In genomic region chr13:99997702-99998219, GRCh38 we compare ENCODE assay signal across 34 cellular contexts. TPM values are rescaled to one million over a fixed set of nuclear protein-coding genes. Genes with fewer than 3 reads are reported as not detected.
DNase-seq lines count a peak whose midpoint lies in the region; ATAC-seq and TF ChIP-seq lines count a peak whose summit lies in the region.
"Had no signal": no experiment of that assay in that cellular context is flagged by ENCODE, and none has a peak within 500 bp of the region (broad histone marks: within the 10 kb centered on the region; RNA-seq: fewer than 3 reads in every experiment).

No MANE protein-coding gene starts in this region.

- DNase-seq in H9 (no peak), trophoblast cell (no peak), superior temporal gyrus (ENCODE audit: extremely low spot score) (no peak)
- no peak for DNase-seq in naive thymus-derived CD4-positive, alpha-beta T cell
- DNase-seq: ACHN; activated CD8-positive, alpha-beta memory T cell treated with anti-CD3 and anti-CD28 coated beads, Interleukin-2, amount 50 U/mL, for 48 hours; activated CD8-positive, alpha-beta T cell treated with anti-CD3 and anti-CD28 coated beads for 36 hours; activated naive CD4-positive, alpha-beta T cell treated with anti-CD3 and anti-CD28 coated beads for 36 hours; central memory CD4-positive, alpha-beta T cell; EL; esophagus squamous epithelium; foreskin melanocyte; Kasumi-1; left ventricle myocardium superior; midbrain; naive B cell; NCI-H1436; NCI-H2227 treated with DMSO at 0.1 percent for 48 hours; NCI-H526 treated with DMSO at 0.1 percent for 48 hours; nucleus accumbens; sigmoid colon; stimulated activated CD4-positive, alpha-beta T cell treated with anti-CD3 and anti-CD28 coated beads, Interleukin-4, amount 100 ng/mL, for 1 hour; stomach; T-helper 2 cell; tibial artery had no signal

- H3K79me1 ChIP-seq in H9 (ENCODE audit: insufficient read depth, low read depth, low read length, poor library complexity, severe bottlenecking) (no peaks in the 10 kb centered on the region), trophoblast cell (ENCODE audit: low read length) (no peaks in the 10 kb centered on the region)

- H4K8ac ChIP-seq in H9 (replicated peaks; ENCODE audit: insufficient read length, low read depth, low read length) (no peak overlapping the region), trophoblast cell (ENCODE audit: low read depth, low read length) (peak overlapping the region; percentile 27)

- H3K14ac ChIP-seq in H9 (ENCODE audit: insufficient read depth, low read length) (peak overlapping the region; percentile 9), trophoblast cell (ENCODE audit: low read length) (no peak overlapping the region)

- H4K20me1 ChIP-seq in H9 (ENCODE audit: control insufficient read depth, insufficient read depth, insufficient read length): no peaks in the 10 kb centered on the region

- H3K27ac ChIP-seq in H9 (ENCODE audit: insufficient read length, low read depth, low read length): no peak overlapping the region
- no peak overlapping the region for H3K27ac ChIP-seq in ectodermal cell (ENCODE audit: insufficient read depth, low read depth, low read length, poor library complexity, severe bottlenecking)
- H3K27ac ChIP-seq in iPS-20b (ENCODE audit: low read length): no peak overlapping the region
- no peak overlapping the region for H3K27ac ChIP-seq in trophoblast cell (ENCODE audit: low read depth, low read length)
- no peak overlapping the region for H3K27ac ChIP-seq in naive thymus-derived CD4-positive, alpha-beta T cell (ENCODE audit: low read depth, low read length)
- H3K27ac ChIP-seq: esophagus squamous epithelium, prostate gland, sigmoid colon, stomach, tibial artery had no signal

- no peak overlapping the region for H2BK15ac ChIP-seq in H9 (ENCODE audit: low read depth, low read length)

- no peak overlapping the region for H4K12ac ChIP-seq in trophoblast cell (ENCODE audit: low read depth, low read length)

- H3K9ac ChIP-seq in H9 (ENCODE audit: extremely low read depth, insufficient read length, low read length): no peak overlapping the region
- peak overlapping the region; percentile 60; the same call in 1 of the 2 replicates for H3K9ac ChIP-seq in iPS-20b (ENCODE audit: low read depth, low read length)
- no peak overlapping the region for H3K9ac ChIP-seq in trophoblast cell (ENCODE audit: low read length)

- H2BK5ac ChIP-seq in H9 (ENCODE audit: insufficient read length, low read length) (no peak overlapping the region), trophoblast cell (ENCODE audit: low read depth, low read length, poor library complexity) (no peak overlapping the region)

- H3K18ac ChIP-seq in H9 (ENCODE audit: insufficient read length, low read depth, low read length): peak overlapping the region; percentile 1
- no peak overlapping the region for H3K18ac ChIP-seq in trophoblast cell (ENCODE audit: low read length)

- H3T11ph ChIP-seq in H9 (ENCODE audit: low read length): no peak overlapping the region

- WGBS in H9 (ENCODE audit: extremely low coverage, insufficient read length, low lambda C conversion rate): no CpG with 5 or more reads among the region's 40 CpGs
- 51 to 55% methylated on average over 40 of the region's 40 CpGs for WGBS in ectodermal cell, 2 experiments
- WGBS in trophoblast cell (ENCODE audit: extremely low coverage, insufficient coverage, insufficient read length): no CpG with 5 or more reads among the region's 40 CpGs

- H3K4me3 ChIP-seq in ectodermal cell (ENCODE audit: insufficient read depth, low read depth, low read length) (peak overlapping the region; percentile 26), iPS-20b (ENCODE audit: low read length) (peak overlapping the region; percentile 60; the same call in 1 of the 2 replicates), trophoblast cell (ENCODE audit: low read depth, low read length) (no peak overlapping the region)
- H3K4me3 ChIP-seq in naive thymus-derived CD4-positive, alpha-beta T cell (ENCODE audit: low read length): no peak overlapping the region
- H3K4me3 ChIP-seq: esophagus squamous epithelium, prostate gland, sigmoid colon, stomach, tibial artery had no signal

- H3K4me1 ChIP-seq in H9 (ENCODE audit: insufficient read depth, low read length) (peaks cover 5% of the 10 kb centered on the region; the same call in 1 of the 2 replicates), ectodermal cell (ENCODE audit: control insufficient read depth, insufficient read depth, low read length) (peaks cover 17% of the 10 kb centered on the region), iPS-20b (ENCODE audit: insufficient read depth, low read length) (peaks cover 35% of the 10 kb centered on the region; the same call in 1 of the 2 replicates), trophoblast cell (ENCODE audit: control insufficient read depth in 1 of 2, insufficient read depth in 2 of 2, low read length in 2 of 2) (peaks cover 8 to 10% of the 10 kb centered on the region in 2 experiments)
- no peaks in the 10 kb centered on the region for H3K4me1 ChIP-seq in naive thymus-derived CD4-positive, alpha-beta T cell (ENCODE audit: control insufficient read depth in 2 of 2, insufficient read depth in 2 of 2, low read length in 2 of 2)
- H3K4me1 ChIP-seq: prostate gland, sigmoid colon had no signal

- peaks cover 47% of the 10 kb centered on the region for H3K27me3 Mint-ChIP-seq in H9 (ENCODE audit: low read depth)
- peaks cover 69 to 85% (median 79%) of the 10 kb centered on the region in 5 donors for H3K27me3 Mint-ChIP-seq in naive thymus-derived CD4-positive, alpha-beta T cell

- H2AK5ac ChIP-seq in H9 (ENCODE audit: insufficient read length, low read length): no peak overlapping the region
- H2AK5ac ChIP-seq in trophoblast cell (ENCODE audit: low read length): no peak overlapping the region

- H3K4ac ChIP-seq in H9 (ENCODE audit: low read depth, low read length) (no peak overlapping the region), trophoblast cell (ENCODE audit: low read depth, low read length) (no peak overlapping the region)

- H3K23ac ChIP-seq in H9 (ENCODE audit: insufficient read length, low read depth, low read length): no peak overlapping the region
- H3K23ac ChIP-seq in trophoblast cell (ENCODE audit: low read length): no peak overlapping the region

- H3K56ac ChIP-seq in H9 (ENCODE audit: insufficient read length, low read depth, low read length): no peak overlapping the region

- H3K9me3 ChIP-seq in H9 (ENCODE audit: control insufficient read depth, low read depth, low read length): no peaks in the 10 kb centered on the region
- no peaks in the 10 kb centered on the region for H3K9me3 ChIP-seq in ectodermal cell (ENCODE audit: control insufficient read depth, low read length)
- no peaks in the 10 kb centered on the region for H3K9me3 ChIP-seq in iPS-20b (ENCODE audit: insufficient read depth, low read depth, low read length)
- no peaks in the 10 kb centered on the region for H3K9me3 ChIP-seq in trophoblast cell (ENCODE audit: insufficient read depth, low read depth, low read length)
- no peaks in the 10 kb centered on the region for H3K9me3 ChIP-seq in naive thymus-derived CD4-positive, alpha-beta T cell (ENCODE audit: control insufficient read depth in 2 of 3, low read length in 3 of 3)
- H3K9me3 ChIP-seq: prostate gland, sigmoid colon, tibial artery had no signal

- H2BK120ac ChIP-seq in H9 (ENCODE audit: low read depth, low read length, poor library complexity, severe bottlenecking): no peak overlapping the region
- no peak overlapping the region for H2BK120ac ChIP-seq in trophoblast cell (ENCODE audit: insufficient read depth, low read length, poor library complexity)

- H2AFZ ChIP-seq in H9 (ENCODE audit: low read length) (no peak overlapping the region), trophoblast cell (ENCODE audit: insufficient read depth, low read length, poor library complexity) (no peak overlapping the region)

- H2BK20ac ChIP-seq in H9 (ENCODE audit: low read depth, low read length, poor library complexity, severe bottlenecking): no peak overlapping the region

- peak overlapping the region; percentile 99 for H3K4me2 ChIP-seq in H9 (ENCODE audit: insufficient read depth, insufficient read length, low read length)
- peak overlapping the region; percentile 48 for H3K4me2 ChIP-seq in trophoblast cell (ENCODE audit: low read length)

- no peak for ATAC-seq in naive thymus-derived CD4-positive, alpha-beta T cell
- ATAC-seq in HG02840 (IDR thresholded peaks at IDR 0.05; ENCODE audit: low FRiP score, unreplicated experiment) (no peak), GM18867 (IDR thresholded peaks at IDR 0.05; ENCODE audit: unreplicated experiment) (no peak)
- ATAC-seq: activated CD8-positive, alpha-beta T cell treated with anti-CD3 and anti-CD28 coated beads for 36 hours; left ventricle myocardium superior; Right ventricle myocardium inferior had no signal

- intact Hi-C loops in naive thymus-derived CD4-positive, alpha-beta T cell (cut with micrococcal nuclease): loop anchor here (5.0 to 10.0 kb wide), 2 partner anchors 35 to 397 kb away; no protein-coding TSS in a partner anchor

- H4K91ac ChIP-seq in H9 (ENCODE audit: insufficient read length, low read depth, low read length) (no peak overlapping the region), trophoblast cell (ENCODE audit: low read depth, low read length) (no peak overlapping the region)

- H4K5ac ChIP-seq in H9 (ENCODE audit: insufficient read length, low read depth, low read length): no peak overlapping the region

- H3K23me2 ChIP-seq in H9 (ENCODE audit: insufficient read length, low read depth, low read length, poor library complexity, severe bottlenecking): peaks cover 19% of the 10 kb centered on the region

- peaks cover 38 to 48% of the 10 kb centered on the region in 2 experiments for H3K4me1 Mint-ChIP-seq in H9
- H3K4me1 Mint-ChIP-seq in naive thymus-derived CD4-positive, alpha-beta T cell: peaks cover 0 to 25% (median 10%) of the 10 kb centered on the region in 7 donors

- H3K27me3 ChIP-seq in H9 (ENCODE audit: insufficient read depth, low read length): peaks cover 24% of the 10 kb centered on the region; the same call in 1 of the 2 replicates
- peaks cover 61% of the 10 kb centered on the region for H3K27me3 ChIP-seq in ectodermal cell (ENCODE audit: control insufficient read depth, insufficient read depth, low read length, poor library complexity, severe bottlenecking)
- peaks cover 57% of the 10 kb centered on the region for H3K27me3 ChIP-seq in iPS-20b (ENCODE audit: insufficient read depth, low read length)
- peaks cover 27% of the 10 kb centered on the region for H3K27me3 ChIP-seq in trophoblast cell (ENCODE audit: insufficient read depth, low read length)
- peaks cover 39 to 48% of the 10 kb centered on the region in 2 donors for H3K27me3 ChIP-seq in naive thymus-derived CD4-positive, alpha-beta T cell (ENCODE audit: control insufficient read depth in 2 of 2, insufficient read depth in 2 of 2, low read length in 2 of 2)

- peaks cover 0 to 9% of the 10 kb centered on the region in 2 experiments; a peak in 2 of 5 replicates for H3K9me3 Mint-ChIP-seq in H9
- H3K9me3 Mint-ChIP-seq in naive thymus-derived CD4-positive, alpha-beta T cell: peaks cover 0 to 47% (median 30%) of the 10 kb centered on the region in 11 donors
- H3K9me3 Mint-ChIP-seq: dendritic cell treated with granulocyte-macrophage colony-stimulating factor and Interleukin-4, amounts not matched to agents 40 ng/mL and 50 ng/mL, for 4 days had no signal

- CTCF ChIA-PET in naive thymus-derived CD4-positive, alpha-beta T cell (lab: Charles Lee): no interaction called here

- POLR2A ChIA-PET in naive thymus-derived CD4-positive, alpha-beta T cell (lab: Charles Lee): interaction anchor here (1.6 kb wide), 1 partner anchor 15 kb away, joined by 4 read pairs; no protein-coding TSS in a partner anchor

- H2BK12ac ChIP-seq in H9 (ENCODE audit: insufficient read length, low read depth, low read length) (no peak overlapping the region), trophoblast cell (ENCODE audit: low read length) (no peak overlapping the region)

- TF ChIP-seq CTCF in H9 (conservative IDR thresholded peaks at IDR 0.05): no peak

- H3K79me2 ChIP-seq in H9 (ENCODE audit: insufficient read depth, low read length): no peaks in the 10 kb centered on the region
- H3K79me2 ChIP-seq in trophoblast cell (ENCODE audit: control insufficient read depth, insufficient read depth, low read length, poor library complexity): no peaks in the 10 kb centered on the region

- H3K4me3 Mint-ChIP-seq in H9: peak overlapping the region; percentile 53 to 58; a peak in 3 of 5 replicates
- peak overlapping the region in 1 of 10 donors; percentile 22 for H3K4me3 Mint-ChIP-seq in naive thymus-derived CD4-positive, alpha-beta T cell
- H3K4me3 Mint-ChIP-seq: activated CD8-positive, alpha-beta T cell treated with anti-CD3 and anti-CD28 coated beads for 36 hours; activated naive CD4-positive, alpha-beta T cell treated with anti-CD3 and anti-CD28 coated beads for 36 hours; dendritic cell treated with granulocyte-macrophage colony-stimulating factor and Interleukin-4, amounts not matched to agents 40 ng/mL and 50 ng/mL, for 4 days had no signal

- H3K36me3 Mint-ChIP-seq in H9 (ENCODE audit: insufficient read depth in 1 of 3, low read depth in 3 of 3): no peaks in the 10 kb centered on the region
- H3K36me3 Mint-ChIP-seq in naive thymus-derived CD4-positive, alpha-beta T cell: peaks cover 0 to 21% (median 3%) of the 10 kb centered on the region in 5 donors

- H3K36me3 ChIP-seq in ectodermal cell (ENCODE audit: control insufficient read depth, insufficient read depth, low read length): no peaks in the 10 kb centered on the region
- H3K36me3 ChIP-seq in iPS-20b (ENCODE audit: insufficient read depth, low read depth, low read length): no peaks in the 10 kb centered on the region
- H3K36me3 ChIP-seq in trophoblast cell (ENCODE audit: control insufficient read depth in 1 of 2, insufficient read depth in 2 of 2, low read length in 2 of 2): no peaks in the 10 kb centered on the region
- no peaks in the 10 kb centered on the region for H3K36me3 ChIP-seq in naive thymus-derived CD4-positive, alpha-beta T cell (ENCODE audit: control insufficient read depth in 2 of 3, insufficient read depth in 3 of 3, low read length in 3 of 3)
- H3K36me3 ChIP-seq: esophagus squamous epithelium, prostate gland, sigmoid colon, stomach, tibial artery had no signal

- H3K27ac Mint-ChIP-seq in H9: no peak overlapping the region; a peak in 1 of 7 replicates
- peak overlapping the region in 1 of 9 donors; percentile 14 for H3K27ac Mint-ChIP-seq in naive thymus-derived CD4-positive, alpha-beta T cell
- H3K27ac Mint-ChIP-seq: activated CD8-positive, alpha-beta T cell treated with anti-CD3 and anti-CD28 coated beads for 36 hours; activated naive CD4-positive, alpha-beta T cell treated with anti-CD3 and anti-CD28 coated beads for 36 hours; dendritic cell treated with granulocyte-macrophage colony-stimulating factor and Interleukin-4, amounts not matched to agents 40 ng/mL and 50 ng/mL, for 4 days; naive B cell had no signal

RNA-seq across cellular contexts. Expression of gene ZIC2, which starts 16.2 kb away (rescaled TPM):
- total RNA-seq in H9 (2021): 426 and 454 TPM in 2 replicates
- 345 TPM for polyA plus RNA-seq in ectodermal cell (2013, experiment 1 of 4)
- 289 TPM for polyA plus RNA-seq in ectodermal cell (2013, experiment 2 of 4)
- polyA plus RNA-seq in ectodermal cell (2013, experiment 3 of 4): 282 TPM
- polyA plus RNA-seq in ectodermal cell (2013, experiment 4 of 4): 292 TPM
- 0.05 and 0.07 TPM in 2 replicates for polyA plus RNA-seq in trophoblast cell (2013)
- under 1 TPM in 1 of 5 experiments, not detected in 4; 0.51 TPM for total RNA-seq in naive thymus-derived CD4-positive, alpha-beta T cell
- polyA plus RNA-seq in naive thymus-derived CD4-positive, alpha-beta T cell: not detected
- total RNA-seq: activated CD8-positive, alpha-beta T cell treated with anti-CD3 and anti-CD28 coated beads for 36 hours; activated naive CD4-positive, alpha-beta T cell treated with anti-CD3 and anti-CD28 coated beads for 36 hours; left ventricle myocardium superior; Right ventricle myocardium inferior; sigmoid colon; stomach had no signal
- polyA plus RNA-seq: BJ, stomach had no signal

RNA-seq across cellular contexts. Expression of gene ZIC5, which starts 26.2 kb away (rescaled TPM):
- 51.9 and 52.6 TPM in 2 replicates for total RNA-seq in H9 (2021)
- 65.6 TPM for polyA plus RNA-seq in ectodermal cell (2013, experiment 1 of 4)
- polyA plus RNA-seq in ectodermal cell (2013, experiment 2 of 4): 64.1 TPM
- polyA plus RNA-seq in ectodermal cell (2013, experiment 3 of 4): 56.2 TPM
- 56.2 TPM for polyA plus RNA-seq in ectodermal cell (2013, experiment 4 of 4)
- polyA plus RNA-seq in trophoblast cell (2013): 0.01 TPM in 1 of 2 replicates, not detected in the other
- total RNA-seq in naive thymus-derived CD4-positive, alpha-beta T cell: not detected
- polyA plus RNA-seq in naive thymus-derived CD4-positive, alpha-beta T cell: not detected
- total RNA-seq: activated CD8-positive, alpha-beta T cell treated with anti-CD3 and anti-CD28 coated beads for 36 hours; activated naive CD4-positive, alpha-beta T cell treated with anti-CD3 and anti-CD28 coated beads for 36 hours; esophagus squamous epithelium; left ventricle myocardium superior; Right ventricle myocardium inferior; sigmoid colon; stomach had no signal
- polyA plus RNA-seq: adipose tissue, BJ, sigmoid colon, stomach had no signal

Comparison
In these comparisons a context has a peak if more than half of its experiments do, and no peak if none do; other contexts are left out.
1. H3K4me3 ChIP-seq: peak in ectodermal cell (single experiment) and iPS-20b (single experiment); none in trophoblast cell (single experiment) and naive thymus-derived CD4-positive, alpha-beta T cell (single experiment).
2. RNA of gene ZIC2, which starts 16.2 kb away (total RNA-seq): 426 to 454 TPM in H9; 0.51 TPM in naive thymus-derived CD4-positive, alpha-beta T cell; every median in the first group is over 100 times any median in the second.
3. RNA of gene ZIC5, which starts 26.2 kb away (total RNA-seq): 51.9 to 52.6 TPM in H9; not detected in naive thymus-derived CD4-positive, alpha-beta T cell; every median in the first group is over 10 times any median in the second.